1 cellular context compared by ENCODE assay signal in genomic region chr6:26159417-26160273, GRCh38.
TF ChIP-seq lines count a peak whose summit lies in the region.

No MANE protein-coding gene starts in this region.

TF ChIP-seq in GM12878, 131 proteins besides CTCF, POLR2A, EP300 and RAD21 (continued from another document):
- TF ChIP-seq SPI1 (IDR thresholded peaks at IDR 0.05; ENCODE audit: borderline replicate concordance, insufficient read depth, low read depth, low read length) (no peak), RUNX3 (IDR thresholded peaks at IDR 0.05; ENCODE audit: low read length) (peak; percentile 5; the same call in 1 of the 2 replicates), NRF1 (conservative IDR thresholded peaks at IDR 0.05; ENCODE audit: low read depth, low read length) (no peak), RAD51 (IDR thresholded peaks at IDR 0.05) (no peak), NFXL1 (IDR thresholded peaks at IDR 0.05; ENCODE audit: borderline replicate concordance) (no peak), MYB (IDR thresholded peaks at IDR 0.05; ENCODE audit: borderline replicate concordance, low read depth, low read length) (no peak), E4F1 (IDR thresholded peaks at IDR 0.05; ENCODE audit: borderline replicate concordance, partially characterized antibody) (no peak)
